28 cellular contexts compared by ENCODE assay signal in genomic region chr7:35970458-35970857, GRCh38.
"Had no signal": no experiment of that assay in that cellular context is flagged by ENCODE, and none has a peak within 500 bp of the region (broad histone marks: within the 10 kb centered on the region; RNA-seq: fewer than 3 reads in every experiment).

No MANE protein-coding gene starts in this region.

- H3K36me3 Mint-ChIP-seq: activated CD4-positive, alpha-beta memory T cell treated with anti-CD3 and anti-CD28 coated beads for 36 hours; activated naive CD4-positive, alpha-beta T cell treated with anti-CD3 and anti-CD28 coated beads, Interleukin-2, amount 50 U/mL, for 72 hours; activated naive CD8-positive, alpha-beta T cell treated with anti-CD3 and anti-CD28 coated beads for 36 hours; T-cell had no signal

- DNase-seq: activated B cell treated with CpG ODN at 0.5 μM for 24 hours; activated CD4-positive, alpha-beta memory T cell treated with anti-CD3 and anti-CD28 coated beads for 36 hours; activated CD4-positive, alpha-beta T cell treated with anti-CD3 and anti-CD28 coated beads for 48 hours; activated CD4-positive, alpha-beta T cell treated with anti-CD3 and anti-CD28 coated beads, Interleukin-2, amount 10 ng/mL, durations not matched to agents 7 days and 5 days; activated CD4-positive, CD25-positive, alpha-beta regulatory T cell treated with anti-CD3 and anti-CD28 coated beads, Interleukin-2, amount 50 U/mL, for 72 hours; activated CD8-positive, alpha-beta memory T cell treated with anti-CD3 and anti-CD28 coated beads, Interleukin-2, amount 50 U/mL, for 4 hours; activated CD8-positive, alpha-beta T cell treated with anti-CD3 and anti-CD28 coated beads for 36 hours; activated effector memory CD4-positive, alpha-beta T cell treated with anti-CD3 and anti-CD28 coated beads, Interleukin-2, amount 50 U/mL, for 16 hours; activated gamma-delta T cell treated with Interleukin-2 at 50 U/mL for 16 hours; activated naive CD4-positive, alpha-beta T cell; activated naive CD4-positive, alpha-beta T cell treated with anti-CD3 and anti-CD28 coated beads for 36 hours; activated naive CD4-positive, alpha-beta T cell treated with anti-CD3 and anti-CD28 coated beads, Interleukin-2, amount 50 U/mL, for 16 hours; activated naive CD8-positive, alpha-beta T cell treated with anti-CD3 and anti-CD28 coated beads for 36 hours; activated T-cell treated with anti-CD3 and anti-CD28 coated beads for 4 hours; activated T-cell treated with anti-CD3 and anti-CD28 coated beads, Interleukin-2, amount 50 U/mL, for 1 hour; activated T-cell treated with anti-CD3 and anti-CD28 coated beads, Interleukin-2, amount 50 U/mL, for 4 hours; activated T-cell treated with anti-CD3 and anti-CD28 coated beads, Interleukin-2, amount 50 U/mL, for 72 hours; adrenal gland; amniotic stem cell; aorta; body of pancreas; brain microvascular endothelial cell; central memory CD4-positive, alpha-beta T cell; T-cell; T-helper 17 cell had no signal

- H3K4me3 Mint-ChIP-seq: activated B cell treated with CpG ODN at 0.5 μM for 24 hours; activated CD4-positive, alpha-beta memory T cell treated with anti-CD3 and anti-CD28 coated beads for 36 hours; activated CD4-positive, alpha-beta T cell treated with anti-CD3 and anti-CD28 coated beads, Interleukin-2, amount 10 ng/mL, durations not matched to agents 7 days and 5 days; activated CD8-positive, alpha-beta T cell treated with anti-CD3 and anti-CD28 coated beads for 36 hours; activated naive CD4-positive, alpha-beta T cell treated with anti-CD3 and anti-CD28 coated beads for 36 hours; activated naive CD8-positive, alpha-beta T cell treated with anti-CD3 and anti-CD28 coated beads for 36 hours; activated T-cell treated with anti-CD3 and anti-CD28 coated beads, Interleukin-2, amount 50 U/mL, for 4 hours; activated T-cell treated with anti-CD3 and anti-CD28 coated beads, Interleukin-2, amount 50 U/mL, for 72 hours; activated T-helper 1 cell treated with anti-CD3 and anti-CD28 coated beads, Interleukin-12 subunit alpha, Interleukin-12 subunit beta, Interleukin-2, Interleukin-4 antibody, amounts not matched to agents 30 ng/mL and 10 ng/mL and 1 ng/mL, durations not matched to agents 14 hours and 24 hours and 36 hours; activated T-helper 17 cell treated with anti-CD3 and anti-CD28 coated beads, Interleukin-2, amount 50 U/mL, for 72 hours; T-cell; T-helper 17 cell had no signal

- H3K27ac Mint-ChIP-seq: activated B cell treated with CpG ODN at 0.5 μM for 24 hours; activated CD4-positive, alpha-beta memory T cell treated with anti-CD3 and anti-CD28 coated beads for 36 hours; activated CD4-positive, alpha-beta T cell treated with anti-CD3 and anti-CD28 coated beads, Interleukin-2, amount 10 ng/mL, durations not matched to agents 7 days and 5 days; activated CD8-positive, alpha-beta T cell treated with anti-CD3 and anti-CD28 coated beads for 36 hours; activated naive CD4-positive, alpha-beta T cell treated with anti-CD3 and anti-CD28 coated beads for 36 hours; activated naive CD4-positive, alpha-beta T cell treated with anti-CD3 and anti-CD28 coated beads, Interleukin-2, amount 50 U/mL, for 72 hours; activated naive CD8-positive, alpha-beta T cell treated with anti-CD3 and anti-CD28 coated beads for 36 hours; activated T-cell treated with anti-CD3 and anti-CD28 coated beads, Interleukin-2, amount 50 U/mL, for 72 hours; activated T-helper 1 cell treated with anti-CD3 and anti-CD28 coated beads, Interleukin-12 subunit alpha, Interleukin-12 subunit beta, Interleukin-2, Interleukin-4 antibody, amounts not matched to agents 30 ng/mL and 10 ng/mL and 1 ng/mL, durations not matched to agents 14 hours and 24 hours and 36 hours; activated T-helper 17 cell treated with anti-CD3 and anti-CD28 coated beads, Interleukin-2, amount 50 U/mL, for 72 hours; T-cell; T-helper 17 cell had no signal

- ATAC-seq: activated CD8-positive, alpha-beta T cell treated with anti-CD3 and anti-CD28 coated beads for 36 hours; activated naive CD4-positive, alpha-beta T cell treated with anti-CD3 and anti-CD28 coated beads, Interleukin-2, amount 50 U/mL, for 72 hours; activated T-cell treated with anti-CD3 and anti-CD28 coated beads, Interleukin-2, amount 50 U/mL, for 4 hours; activated T-cell treated with anti-CD3 and anti-CD28 coated beads, Interleukin-2, amount 50 U/mL, for 72 hours; activated T-helper 17 cell treated with anti-CD3 and anti-CD28 coated beads, Interleukin-2, amount 50 U/mL, for 72 hours; T-cell; T-helper 17 cell had no signal

- H3K9me3 Mint-ChIP-seq: activated B cell treated with CpG ODN at 0.5 μM for 24 hours; activated CD4-positive, alpha-beta memory T cell treated with anti-CD3 and anti-CD28 coated beads for 36 hours; activated CD4-positive, alpha-beta T cell treated with anti-CD3 and anti-CD28 coated beads, Interleukin-2, amount 10 ng/mL, durations not matched to agents 7 days and 5 days; activated CD8-positive, alpha-beta T cell treated with anti-CD3 and anti-CD28 coated beads for 36 hours; activated naive CD4-positive, alpha-beta T cell treated with anti-CD3 and anti-CD28 coated beads for 36 hours; activated naive CD4-positive, alpha-beta T cell treated with anti-CD3 and anti-CD28 coated beads, Interleukin-2, amount 50 U/mL, for 72 hours; activated naive CD8-positive, alpha-beta T cell treated with anti-CD3 and anti-CD28 coated beads for 36 hours; activated T-cell treated with anti-CD3 and anti-CD28 coated beads, Interleukin-2, amount 50 U/mL, for 4 hours; activated T-cell treated with anti-CD3 and anti-CD28 coated beads, Interleukin-2, amount 50 U/mL, for 72 hours; activated T-helper 1 cell treated with anti-CD3 and anti-CD28 coated beads, Interleukin-12 subunit alpha, Interleukin-12 subunit beta, Interleukin-2, Interleukin-4 antibody, amounts not matched to agents 30 ng/mL and 10 ng/mL and 1 ng/mL, durations not matched to agents 14 hours and 24 hours and 36 hours; activated T-helper 17 cell treated with anti-CD3 and anti-CD28 coated beads, Interleukin-2, amount 50 U/mL, for 72 hours; T-cell had no signal

- H3K4me1 Mint-ChIP-seq: activated T-helper 17 cell treated with anti-CD3 and anti-CD28 coated beads, Interleukin-2, amount 50 U/mL, for 72 hours had no signal
